In genomic region chr6:49454787-49455709, GRCh38 we compare ENCODE assay signal across 1 cellular context.
TF ChIP-seq lines count a peak whose summit lies in the region.

No MANE protein-coding gene starts in this region.

TF ChIP-seq in GM12878, 131 proteins besides CTCF, POLR2A, EP300 and RAD21:
- TF ChIP-seq MTA3 (IDR thresholded peaks at IDR 0.05; ENCODE audit: borderline replicate concordance, low read length) (no peak), SPI1 (IDR thresholded peaks at IDR 0.05; ENCODE audit: borderline replicate concordance, insufficient read depth, low read depth, low read length) (no peak), E4F1 (IDR thresholded peaks at IDR 0.05; ENCODE audit: borderline replicate concordance, partially characterized antibody) (no peak), BCL3 (IDR thresholded peaks at IDR 0.05; ENCODE audit: borderline replicate concordance, insufficient read depth, low read depth, low read length, poor library complexity, severe bottlenecking) (no peak), SREBF2 (IDR thresholded peaks at IDR 0.05; ENCODE audit: low read length) (no peak), YY1 (IDR thresholded peaks at IDR 0.05; ENCODE audit: low read depth, low read length) (no peak), IKZF2 (IDR thresholded peaks at IDR 0.05) (no peak), ZNF384 (IDR thresholded peaks at IDR 0.05; ENCODE audit: borderline replicate concordance, low read depth, low read length) (no peak), NR2F1 (conservative IDR thresholded peaks at IDR 0.05) (no peak), SRF (IDR thresholded peaks at IDR 0.05; ENCODE audit: low read depth in 2 of 2, low read length in 2 of 2) (no peak), MTA2 (IDR thresholded peaks at IDR 0.05; ENCODE audit: low read depth) (no peak), RUNX3 (IDR thresholded peaks at IDR 0.05; ENCODE audit: low read length) (no peak), BHLHE40 (IDR thresholded peaks at IDR 0.05; ENCODE audit: borderline replicate concordance in 1 of 2, low read depth in 2 of 2, low read length in 1 of 2) (no peak), RAD51 (IDR thresholded peaks at IDR 0.05) (no peak)
TF ChIP-seq in GM12878: peak in this region for 0.
